In the genomic region with DNA sequence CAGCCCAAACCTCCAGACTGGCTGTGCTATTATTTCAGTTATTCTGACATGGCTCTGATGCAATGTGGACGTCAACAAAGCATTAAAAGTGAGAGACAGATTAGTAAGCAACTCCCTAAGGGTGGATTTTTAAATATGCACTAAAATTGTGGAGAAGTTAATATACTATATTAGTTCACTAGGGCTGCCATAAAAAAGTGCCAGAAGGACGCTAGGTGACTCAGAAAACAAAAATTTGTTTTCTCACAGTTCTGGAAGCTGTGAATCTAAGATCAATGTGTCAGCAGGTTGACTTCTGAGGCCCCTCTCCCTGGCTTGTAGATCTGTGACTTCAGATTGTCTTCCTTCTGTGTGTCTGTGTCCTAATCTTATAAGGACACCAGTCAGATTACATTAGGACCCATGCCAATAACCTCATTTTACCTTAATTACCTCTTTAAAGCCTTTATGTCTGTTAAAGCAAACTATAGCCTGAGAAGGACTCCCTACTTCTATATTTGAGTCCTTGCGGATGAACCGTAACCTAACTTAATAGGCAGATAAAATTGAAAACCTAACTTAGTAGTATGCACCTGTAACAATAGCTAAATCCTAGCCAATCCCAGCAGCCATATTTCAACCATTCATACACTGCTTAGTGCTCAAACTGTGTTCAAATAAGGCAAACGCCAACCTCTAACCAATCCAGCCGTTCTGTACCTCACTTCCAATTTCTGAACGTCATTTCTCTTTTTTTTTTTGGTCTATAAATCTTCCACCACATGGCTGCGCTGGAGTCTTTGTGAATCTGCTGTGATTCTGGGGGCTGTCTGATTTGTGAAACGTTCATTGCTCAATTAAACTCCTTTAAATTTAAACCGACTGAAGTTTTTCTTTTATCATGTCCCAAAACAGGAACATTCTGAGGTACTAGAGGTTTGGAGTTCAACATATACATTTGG, we compare ENCODE assay signal across 8 cellular contexts.
A peak's percentile ranks its signal among the peaks of the same experiment; 100 is the strongest.
DNase-seq lines count a peak whose midpoint lies in the region; ATAC-seq and TF ChIP-seq lines count a peak whose summit lies in the region.

No MANE protein-coding gene starts in this region.

- no peak overlapping the region for H3K4me3 Mint-ChIP-seq in CD8-positive, alpha-beta T cell

- ATAC-seq in HCT116, result no peak
- no peak for ATAC-seq in CD8-positive, alpha-beta T cell

- peak; percentile 11 for TF ChIP-seq CTCF in GM12865 (IDR thresholded peaks at IDR 0.05; ENCODE audit: insufficient read depth, low read depth, low read length, missing control alignments)
- TF ChIP-seq CTCF in HCT116 (IDR thresholded peaks at IDR 0.05 in 2 of 3, conservative IDR thresholded peaks at IDR 0.05 in 1 of 3; ENCODE audit: borderline replicate concordance in 1 of 3, insufficient read depth in 1 of 3, low read depth in 2 of 3, low read length in 2 of 3), result no peak
- TF ChIP-seq CTCF in CD8-positive, alpha-beta T cell (IDR thresholded peaks at IDR 0.05), result no peak

- CTCF ChIA-PET in HCT116 (lab: Charles Lee), result interaction anchor here (1.1 kb wide), 1 partner anchor 139 kb away, joined by 4 read pairs; no protein-coding TSS in a partner anchor
- CTCF ChIA-PET in CD8-positive, alpha-beta T cell (lab: Charles Lee), result interaction anchor here (0.6 to 1.4 kb wide), 3 partner anchors 94 to 145 kb away, joined by 4 to 5 read pairs (median 4); no protein-coding TSS in a partner anchor

- H3K36me3 Mint-ChIP-seq in CD8-positive, alpha-beta T cell, result no peaks in the 10 kb centered on the region

- H3K4me1 ChIP-seq in HCT116 (ENCODE audit: control insufficient read depth in 1 of 2, insufficient read depth in 2 of 2, low read length in 2 of 2), result peaks cover 0 to 15% of the 10 kb centered on the region in 2 experiments; a peak in 2 of 4 replicates
- no peaks in the 10 kb centered on the region for H3K4me1 ChIP-seq in CD8-positive, alpha-beta T cell (ENCODE audit: insufficient read depth, low read length)

- no peak overlapping the region for H3K4me3 ChIP-seq in GM12865 (ENCODE audit: low read depth, low read length)
- H3K4me3 ChIP-seq in HCT116 (replicated peaks in 1 of 2; ENCODE audit: low read depth in 1 of 2, low read length in 2 of 2), result no peak overlapping the region
- H3K4me3 ChIP-seq in CD8-positive, alpha-beta T cell (ENCODE audit: low read depth, low read length), result no peak overlapping the region

- H3K9ac ChIP-seq in HCT116 (ENCODE audit: low read length), result no peak overlapping the region

- H3K27ac Mint-ChIP-seq in CD8-positive, alpha-beta T cell, result no peak overlapping the region

- H3K27ac ChIP-seq in HCT116 (ENCODE audit: low read depth, low read length), result no peak overlapping the region
- H3K27ac ChIP-seq in CD8-positive, alpha-beta T cell (ENCODE audit: low read depth, low read length), result no peak overlapping the region

- intact Hi-C loops in HCT116 (cut with micrococcal nuclease), result no loop called here
- intact Hi-C loops in CD8-positive, alpha-beta T cell (cut with DNase I, micrococcal nuclease), result loop anchor here (1.0 kb wide), 3 partner anchors 115 to 616 kb away; no protein-coding TSS in a partner anchor

- no peak for TF ChIP-seq RAD21 in HCT116 (IDR thresholded peaks at IDR 0.05; ENCODE audit: low read depth)

- H3K27me3 Mint-ChIP-seq in CD8-positive, alpha-beta T cell (ENCODE audit: low read depth), result no peaks in the 10 kb centered on the region

- H2AFZ ChIP-seq in HCT116 (ENCODE audit: low read depth, low read length, poor library complexity, severe bottlenecking), result no peak overlapping the region

- H3K9me3 ChIP-seq in HCT116 (ENCODE audit: control insufficient read depth in 1 of 2, insufficient read depth in 1 of 2, low read depth in 1 of 2, low read length in 2 of 2), result no peaks in the 10 kb centered on the region
- H3K9me3 ChIP-seq in CD8-positive, alpha-beta T cell (ENCODE audit: low read length), result no peaks in the 10 kb centered on the region

- RAD21 ChIA-PET in HCT116 (lab: Charles Lee; ENCODE audit: low non-redundant PET in 1 of 2, low total read pairs in 2 of 2, uncharacterized antibody in 2 of 2, unreplicated experiment in 2 of 2), result no interaction called here

- no peaks in the 10 kb centered on the region for H3K27me3 ChIP-seq in HCT116 (ENCODE audit: insufficient read depth, low read length)
- no peaks in the 10 kb centered on the region for H3K27me3 ChIP-seq in CD8-positive, alpha-beta T cell (ENCODE audit: insufficient read depth, low read length)

- peaks cover 9% of the 10 kb centered on the region for H3K4me1 Mint-ChIP-seq in CD8-positive, alpha-beta T cell (ENCODE audit: low read depth)

- H3K36me3 ChIP-seq in HCT116 (ENCODE audit: control insufficient read depth in 1 of 2, insufficient read depth in 2 of 2, low read length in 2 of 2), result no peaks in the 10 kb centered on the region
- H3K36me3 ChIP-seq in CD8-positive, alpha-beta T cell (ENCODE audit: insufficient read depth, low read length), result no peaks in the 10 kb centered on the region

- H4K20me1 ChIP-seq in HCT116 (ENCODE audit: insufficient read depth), result no peaks in the 10 kb centered on the region

- no peaks in the 10 kb centered on the region for H3K9me3 Mint-ChIP-seq in CD8-positive, alpha-beta T cell

- BruUV-seq in HCT116 (replicated peaks; lab: Mats Ljungman, UMichigan), result no TSS peak

- H3K79me2 ChIP-seq in HCT116 (ENCODE audit: insufficient read depth, low read length), result no peaks in the 10 kb centered on the region

- H3K4me2 ChIP-seq in HCT116 (ENCODE audit: low read length), result peak overlapping the region; percentile 14; the same call in 1 of the 2 replicates

- no peak for TF ChIP-seq POLR2A in HCT116 (IDR thresholded peaks at IDR 0.05; ENCODE audit: borderline replicate concordance, extremely low read depth, insufficient read depth, insufficient read length)

- no peaks in the 10 kb centered on the region for H3K9me2 ChIP-seq in HCT116 (ENCODE audit: insufficient read depth)

- peak; percentile 70 for DNase-seq in GM12865 (ENCODE audit: low read depth)
- no peak for DNase-seq in HCT116 (ENCODE audit: low read depth, low spot score)
- DNase-seq in OCI-M1 (lab: John Stamatoyannopoulos, UW), result peak; percentile 80
- DNase-seq in kidney tubule cell (ENCODE audit: low spot score), result peak; percentile 73
- no peak for DNase-seq in CD8-positive, alpha-beta T cell
- DNase-seq in NCI-H2081 treated with DMSO at 0.1 percent for 48 hours (lab: John Stamatoyannopoulos, UW), result no peak
- DNase-seq in HuH-7 (ENCODE audit: low spot score), result no peak
- DNase-seq in mesenteric fat pad (ENCODE audit: low spot score), result no peak

- POLR2A ChIA-PET in HCT116 (lab: Charles Lee), result no interaction called here
- POLR2A ChIA-PET in CD8-positive, alpha-beta T cell (lab: Charles Lee), result no interaction called here

TF ChIP-seq in HCT116, 20 proteins besides CTCF, POLR2A, EP300 and RAD21:
- TF ChIP-seq YY1 (IDR thresholded peaks at IDR 0.05; ENCODE audit: extremely low read depth, insufficient replicate concordance, low read depth, low read length), result no peak
- peak; percentile 39 for TF ChIP-seq TCF7L2 (IDR thresholded peaks at IDR 0.05; ENCODE audit: borderline replicate concordance, extremely low read depth, insufficient read depth, insufficient read length)

Comparison
In these comparisons a context has a peak if more than half of its experiments do, and no peak if none do; other contexts are left out.
1. DNase-seq: peak in GM12865 (single experiment), OCI-M1 (single experiment) and kidney tubule cell (single experiment); none in HCT116 (single experiment), CD8-positive, alpha-beta T cell (0 of 7), NCI-H2081 treated with DMSO at 0.1 percent for 48 hours (single experiment), HuH-7 (single experiment) and mesenteric fat pad (single experiment).